ENCODE assay signal across 30 cellular contexts in genomic region chr2:136173126-136173525, GRCh38. TPM values are rescaled to one million over a fixed set of nuclear protein-coding genes. Genes with fewer than 3 reads are reported as not detected.
"Had no signal": no experiment of that assay in that cellular context is flagged by ENCODE, and none has a peak within 500 bp of the region (broad histone marks: within the 10 kb centered on the region; RNA-seq: fewer than 3 reads in every experiment).

No MANE protein-coding gene starts in this region.

- H3K4me1 ChIP-seq: gastroesophageal sphincter, parathyroid adenoma, psoas muscle, sigmoid colon, uterus had no signal

- DNase-seq: activated CD4-positive, alpha-beta T cell treated with anti-CD3 and anti-CD28 coated beads for 48 hours; activated CD4-positive, alpha-beta T cell treated with anti-CD3 and anti-CD28 coated beads, Interleukin-2, amount 50 U/mL, for 48 hours; activated CD8-positive, alpha-beta memory T cell treated with anti-CD3 and anti-CD28 coated beads for 24 hours; activated effector memory CD4-positive, alpha-beta T cell treated with anti-CD3 and anti-CD28 coated beads, Interleukin-2, amount 50 U/mL, for 16 hours; activated naive CD4-positive, alpha-beta T cell treated with anti-CD3 and anti-CD28 coated beads, Interleukin-2, amount 10 ng/mL, durations not matched to agents 7 days and 5 days; activated naive CD8-positive, alpha-beta T cell treated with anti-CD3 and anti-CD28 coated beads, Interleukin-2, amount 10 ng/mL, durations not matched to agents 7 days and 5 days; amniotic stem cell; central memory CD4-positive, alpha-beta T cell; head of caudate nucleus; kidney glomerular epithelial cell; left lung; lower lobe of right lung; mesenchymal stem cell; natural killer cell; occipital lobe; psoas muscle; sigmoid colon; small intestine; stimulated activated CD4-positive, alpha-beta T cell treated with anti-CD3 and anti-CD28 coated beads, Interleukin-4, amount 100 ng/mL, for 24 hours; uterus; WERI-Rb-1 had no signal

- H3K27me3 ChIP-seq: gastroesophageal sphincter, left lung, neural progenitor cell, sigmoid colon, uterus had no signal

- H3K4me3 Mint-ChIP-seq: activated naive CD4-positive, alpha-beta T cell treated with anti-CD3 and anti-CD28 coated beads, Interleukin-2, amount 10 ng/mL, durations not matched to agents 7 days and 5 days; activated naive CD8-positive, alpha-beta T cell treated with anti-CD3 and anti-CD28 coated beads, Interleukin-2, amount 10 ng/mL, durations not matched to agents 7 days and 5 days; natural killer cell; neural progenitor cell; stimulated activated effector memory CD8-positive, alpha-beta T cell treated with anti-CD3 and anti-CD28 coated beads, Interleukin-12 subunit alpha, Interleukin-12 subunit beta, amount 100 ng/mL, for 72 hours; stimulated activated naive CD8-positive, alpha-beta T cell treated with anti-CD3 and anti-CD28 coated beads, Interleukin-15, Interleukin-2, amounts not matched to agents 100 ng/mL and 50 ng/mL, for 24 hours; type B pancreatic cell had no signal

- H3K4me2 ChIP-seq: neural progenitor cell had no signal

- H3K27ac ChIP-seq: gastroesophageal sphincter, left lung, lower lobe of right lung, neural progenitor cell, parathyroid adenoma, psoas muscle, sigmoid colon, uterus, WERI-Rb-1 had no signal

- H3K9ac ChIP-seq: neural progenitor cell, parathyroid adenoma had no signal

- H3K9me3 Mint-ChIP-seq: activated naive CD4-positive, alpha-beta T cell treated with anti-CD3 and anti-CD28 coated beads, Interleukin-2, amount 10 ng/mL, durations not matched to agents 7 days and 5 days had no signal

- H3K9me3 ChIP-seq: gastroesophageal sphincter, left lung, lower lobe of right lung, psoas muscle, sigmoid colon, uterus had no signal

- H3K36me3 Mint-ChIP-seq: natural killer cell; stimulated activated effector memory CD8-positive, alpha-beta T cell treated with anti-CD3 and anti-CD28 coated beads, Interleukin-12 subunit alpha, Interleukin-12 subunit beta, amount 100 ng/mL, for 72 hours; type B pancreatic cell had no signal

- H3K27ac Mint-ChIP-seq: activated naive CD4-positive, alpha-beta T cell treated with anti-CD3 and anti-CD28 coated beads, Interleukin-2, amount 10 ng/mL, durations not matched to agents 7 days and 5 days; activated naive CD8-positive, alpha-beta T cell treated with anti-CD3 and anti-CD28 coated beads, Interleukin-2, amount 10 ng/mL, durations not matched to agents 7 days and 5 days; natural killer cell; stimulated activated effector memory CD8-positive, alpha-beta T cell treated with anti-CD3 and anti-CD28 coated beads, Interleukin-12 subunit alpha, Interleukin-12 subunit beta, amount 100 ng/mL, for 72 hours; stimulated activated naive CD8-positive, alpha-beta T cell treated with anti-CD3 and anti-CD28 coated beads, Interleukin-15, Interleukin-2, amounts not matched to agents 100 ng/mL and 50 ng/mL, for 24 hours; type B pancreatic cell had no signal

- H3K36me3 ChIP-seq: gastroesophageal sphincter, left lung, lower lobe of right lung, neural progenitor cell, sigmoid colon, uterus, WERI-Rb-1 had no signal

- H2AFZ ChIP-seq: neural progenitor cell, parathyroid adenoma had no signal

- H3K27me3 Mint-ChIP-seq: stimulated activated naive CD8-positive, alpha-beta T cell treated with anti-CD3 and anti-CD28 coated beads, Interleukin-15, Interleukin-2, amounts not matched to agents 100 ng/mL and 50 ng/mL, for 24 hours had no signal

- H3K79me2 ChIP-seq: parathyroid adenoma had no signal

- H3K4me3 ChIP-seq: gastroesophageal sphincter, left lung, lower lobe of right lung, neural progenitor cell, psoas muscle, sigmoid colon, uterus had no signal

- ATAC-seq: activated CD4-positive, CD25-positive, alpha-beta regulatory T cell treated with anti-CD3 and anti-CD28 coated beads, Interleukin-2, amount 50 U/mL, for 24 hours; gastroesophageal sphincter; left lung; lower lobe of right lung; natural killer cell; psoas muscle; stimulated activated effector memory CD8-positive, alpha-beta T cell treated with anti-CD3 and anti-CD28 coated beads, Interleukin-12 subunit alpha, Interleukin-12 subunit beta, amount 100 ng/mL, for 72 hours had no signal

RNA-seq across cellular contexts. Expression of gene CXCR4, which starts 55.2 kb away (rescaled TPM):
- total RNA-seq: fibroblast of lung, fibroblast of villous mesenchyme had no signal
